ENCODE assay signal across 8 cellular contexts in the genomic region with DNA sequence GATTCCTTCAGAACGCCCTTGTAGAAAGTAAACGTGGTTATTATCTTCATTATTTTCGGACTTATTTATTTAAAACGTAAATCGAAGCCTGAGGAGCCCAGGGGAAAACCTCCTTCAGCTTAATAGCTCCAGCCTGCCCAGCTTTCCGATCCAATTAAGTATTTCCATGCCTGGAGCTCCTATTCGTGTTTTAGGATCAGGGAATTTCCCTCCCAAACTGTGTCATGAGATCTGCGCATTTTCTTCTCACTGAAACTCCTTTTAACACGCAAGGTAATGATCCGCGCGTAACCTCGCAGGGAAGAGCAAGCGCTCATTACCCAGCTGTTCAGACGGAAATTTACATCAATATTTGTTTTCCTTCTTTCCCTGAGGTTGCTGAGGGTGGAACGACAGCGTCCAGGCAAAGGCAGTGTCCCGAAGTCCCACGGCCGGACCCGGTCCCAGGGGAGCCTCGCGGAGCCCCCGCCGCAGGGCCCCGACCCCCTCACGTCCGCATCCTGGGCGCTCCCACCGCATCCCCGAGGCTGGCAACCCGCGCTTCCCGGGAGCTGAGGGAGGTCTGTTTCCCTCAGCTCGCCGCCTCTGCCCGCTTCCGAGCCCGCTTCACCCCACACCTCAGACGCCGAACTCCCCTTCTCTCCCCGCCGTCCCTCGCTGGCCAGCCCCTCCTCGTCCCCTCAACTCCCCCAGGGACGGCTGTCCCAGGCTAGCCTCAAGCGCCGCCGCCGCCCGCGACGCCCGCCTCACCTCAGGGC. TPM values are rescaled to one million over a fixed set of nuclear protein-coding genes. Genes with fewer than 3 reads are reported as not detected.
A peak's percentile ranks its signal among the peaks of the same experiment; 100 is the strongest.
DNase-seq lines count a peak whose midpoint lies in the region; ATAC-seq and TF ChIP-seq lines count a peak whose summit lies in the region.

No MANE protein-coding gene starts in this region.

- H3K27ac ChIP-seq in RWPE1: peak overlapping the region; percentile 88

- no peaks in the 10 kb centered on the region for H3K9me3 ChIP-seq in mononuclear cell (ENCODE audit: low read depth, low read length)

- H3K9me3 Mint-ChIP-seq in effector memory CD8-positive, alpha-beta T cell: no peaks in the 10 kb centered on the region
- H3K9me3 Mint-ChIP-seq in type B pancreatic cell: no peaks in the 10 kb centered on the region

- CTCF ChIA-PET in RWPE1 (lab: Yijun Ruan, JAX): interaction anchor here (0.7 to 0.9 kb wide), 3 partner anchors 9 to 196 kb away, joined by 3 to 5 read pairs (median 4); no protein-coding TSS in a partner anchor

- H3K4me1 Mint-ChIP-seq in effector memory CD8-positive, alpha-beta T cell (ENCODE audit: low read depth in 2 of 2): peaks cover 13 to 34% of the 10 kb centered on the region in 2 donors
- H3K4me1 Mint-ChIP-seq in type B pancreatic cell (ENCODE audit: unreplicated experiment): peaks cover 29% of the 10 kb centered on the region

- ATAC-seq in activated CD4-positive, CD25-positive, alpha-beta regulatory T cell treated with anti-CD3 and anti-CD28 coated beads, Interleukin-2, amount 50 U/mL, for 24 hours: no peak
- peak; percentile 2 for ATAC-seq in HG02759 (IDR thresholded peaks at IDR 0.05; ENCODE audit: unreplicated experiment)
- ATAC-seq in effector memory CD8-positive, alpha-beta T cell (replicated peaks): no peak

- H3K27me3 Mint-ChIP-seq in effector memory CD8-positive, alpha-beta T cell: peaks cover 13 to 18% of the 10 kb centered on the region in 2 donors
- peaks cover 9% of the 10 kb centered on the region for H3K27me3 Mint-ChIP-seq in type B pancreatic cell

- H3K4me3 ChIP-seq in mononuclear cell (ENCODE audit: low read length): peak overlapping the region; percentile 65

- H3K36me3 Mint-ChIP-seq in effector memory CD8-positive, alpha-beta T cell (ENCODE audit: insufficient read depth): peaks cover 4% of the 10 kb centered on the region
- H3K36me3 Mint-ChIP-seq in type B pancreatic cell: no peaks in the 10 kb centered on the region

- H3K27ac Mint-ChIP-seq in effector memory CD8-positive, alpha-beta T cell: peak overlapping the region; percentile 96 to 98
- peak overlapping the region; percentile 93 for H3K27ac Mint-ChIP-seq in type B pancreatic cell

- peaks cover 17% of the 10 kb centered on the region for H3K4me1 ChIP-seq in mononuclear cell (ENCODE audit: insufficient read depth, low read length)

- no peaks in the 10 kb centered on the region for H3K27me3 ChIP-seq in mononuclear cell (ENCODE audit: insufficient read depth, low read length)

- TF ChIP-seq CTCF in RWPE1 (conservative IDR thresholded peaks at IDR 0.05; ENCODE audit: low read depth): no peak
- TF ChIP-seq CTCF in type B pancreatic cell (conservative IDR thresholded peaks at IDR 0.05): no peak

- peak overlapping the region; percentile 96 to 99 for H3K4me3 Mint-ChIP-seq in effector memory CD8-positive, alpha-beta T cell
- H3K4me3 Mint-ChIP-seq in type B pancreatic cell: peak overlapping the region; percentile 96

- POLR2A ChIA-PET in RWPE1 (lab: Yijun Ruan, JAX; ENCODE audit: low non-redundant PET): interaction anchor here (0.5 to 0.6 kb wide), 2 partner anchors 8 to 855 kb away, joined by 3 read pairs; no protein-coding TSS in a partner anchor

- DNase-seq in activated CD4-positive, CD25-positive, alpha-beta regulatory T cell treated with anti-CD3 and anti-CD28 coated beads, Interleukin-2, amount 50 U/mL, for 72 hours: peak; percentile 30
- DNase-seq in RWPE1 (ENCODE audit: low spot score) (peak; percentile 30), type B pancreatic cell (ENCODE audit: extremely low spot score, unreplicated experiment) (no peak), NCI-H226 (no peak)
- DNase-seq in effector memory CD8-positive, alpha-beta T cell: no peak

RNA-seq across cellular contexts. Expression of a gene that starts 0.5 kb away (rescaled TPM):
- total RNA-seq in mononuclear cell: 27.0 TPM
- 14.6 and 21.7 TPM in 2 replicates for total RNA-seq in type B pancreatic cell (ENCODE audit: low replicate concordance)

Comparison
In these comparisons a context has a peak if more than half of its experiments do, and no peak if none do; other contexts are left out.
1. DNase-seq: peak in activated CD4-positive, CD25-positive, alpha-beta regulatory T cell treated with anti-CD3 and anti-CD28 coated beads, Interleukin-2, amount 50 U/mL, for 72 hours (single experiment) and RWPE1 (single experiment); none in effector memory CD8-positive, alpha-beta T cell (0 of 3), type B pancreatic cell (single experiment) and NCI-H226 (single experiment).